8 cellular contexts compared by ENCODE assay signal in the genomic region with DNA sequence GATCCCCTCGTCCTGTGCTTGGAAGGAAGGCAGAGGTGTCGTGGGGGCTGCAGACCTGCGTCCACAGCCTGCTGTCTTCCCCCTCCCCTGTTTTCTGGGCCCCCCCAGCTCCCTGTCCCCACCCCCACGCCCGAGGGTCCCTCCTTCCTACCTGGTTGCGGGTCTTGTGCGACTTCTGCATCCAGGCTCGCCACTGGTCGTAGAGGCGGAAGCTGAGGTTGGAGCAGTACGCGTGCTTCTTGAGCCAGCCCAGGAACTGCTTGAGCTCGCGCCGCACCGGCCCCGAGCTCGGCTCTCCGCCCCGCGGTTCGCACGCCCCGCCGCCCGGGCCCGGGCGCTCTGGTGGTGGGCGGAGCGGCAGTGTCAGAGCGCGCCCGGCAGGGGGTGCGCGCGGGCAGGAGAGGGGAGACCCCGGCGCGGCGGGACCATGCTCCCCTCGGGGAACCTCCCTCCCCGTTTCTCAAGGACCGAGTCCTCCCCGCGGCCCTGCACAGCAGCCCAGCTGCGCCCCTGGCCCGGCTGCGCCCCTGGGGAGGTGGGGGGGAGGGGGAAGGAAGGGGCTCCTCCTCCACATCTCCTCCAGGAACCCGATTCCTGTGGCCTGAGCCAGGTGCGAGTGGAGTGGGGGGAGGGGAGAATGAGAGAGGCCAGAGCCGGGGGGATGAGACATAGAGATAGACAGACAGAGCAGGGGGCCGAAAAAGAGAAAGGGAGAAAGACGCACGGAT. TPM values are rescaled to one million over a fixed set of nuclear protein-coding genes. Genes with fewer than 3 reads are reported as not detected.
A peak's percentile ranks its signal among the peaks of the same experiment; 100 is the strongest.
DNase-seq lines count a peak whose midpoint lies in the region; ATAC-seq and TF ChIP-seq lines count a peak whose summit lies in the region.

No MANE protein-coding gene starts in this region.

- peaks cover 4% of the 10 kb centered on the region for H3K27me3 ChIP-seq in CD8-positive, alpha-beta memory T cell (ENCODE audit: insufficient read depth, low read length, poor library complexity, severe bottlenecking)
- H3K27me3 ChIP-seq in H9 (ENCODE audit: insufficient read depth, low read length): no peaks in the 10 kb centered on the region

- H3K23ac ChIP-seq in H9 (ENCODE audit: insufficient read length, low read depth, low read length): no peak overlapping the region

- peaks cover 20% of the 10 kb centered on the region for H3K23me2 ChIP-seq in H9 (ENCODE audit: insufficient read length, low read depth, low read length, poor library complexity, severe bottlenecking)

- H3K4me1 Mint-ChIP-seq in CD8-positive, alpha-beta memory T cell: peaks cover 24 to 36% (median 29%) of the 10 kb centered on the region in 3 donors
- peaks cover 41 to 50% of the 10 kb centered on the region in 2 experiments for H3K4me1 Mint-ChIP-seq in H9

- peak overlapping the region; percentile 56 to 89 (median 82) for H3K27ac Mint-ChIP-seq in CD8-positive, alpha-beta memory T cell
- H3K27ac Mint-ChIP-seq in H9: peak overlapping the region; percentile 70 to 74 (median 73)

- no peaks in the 10 kb centered on the region for H3K79me1 ChIP-seq in H9 (ENCODE audit: insufficient read depth, low read depth, low read length, poor library complexity, severe bottlenecking)

- peaks cover 6% of the 10 kb centered on the region for H3K36me3 ChIP-seq in CD8-positive, alpha-beta memory T cell (ENCODE audit: insufficient read depth, low read length)

- no peak overlapping the region for H4K8ac ChIP-seq in H9 (replicated peaks; ENCODE audit: insufficient read length, low read depth, low read length)

- TF ChIP-seq CTCF in H9 (conservative IDR thresholded peaks at IDR 0.05): peak; percentile 80

- H4K20me1 ChIP-seq in H9 (ENCODE audit: control insufficient read depth, insufficient read depth, insufficient read length): no peaks in the 10 kb centered on the region

- no peak overlapping the region for H2BK12ac ChIP-seq in H9 (ENCODE audit: insufficient read length, low read depth, low read length)

- peak overlapping the region; percentile 68 to 79 (median 77) for H3K4me3 Mint-ChIP-seq in CD8-positive, alpha-beta memory T cell
- peak overlapping the region; percentile 56 to 82 for H3K4me3 Mint-ChIP-seq in H9

- H2BK15ac ChIP-seq in H9 (ENCODE audit: low read depth, low read length): no peak overlapping the region

- no peak overlapping the region for H2BK5ac ChIP-seq in H9 (ENCODE audit: insufficient read length, low read length)

- peak overlapping the region; percentile 77; the same call in 1 of the 2 replicates for H3K14ac ChIP-seq in H9 (ENCODE audit: insufficient read depth, low read length)

- DNase-seq in CD8-positive, alpha-beta memory T cell: peak; percentile 66 to 81 (median 72)
- DNase-seq in H9: peak; percentile 83
- DNase-seq in NCI-H2171 (lab: John Stamatoyannopoulos, UW): peak; percentile 75
- DNase-seq in activated CD4-positive, alpha-beta T cell treated with anti-CD3 and anti-CD28 coated beads for 24 hours (ENCODE audit: low read depth in 2 of 2): peak; percentile 68
- DNase-seq in cerebellum (ENCODE audit: low spot score): peak; percentile 82
- DNase-seq in left kidney (ENCODE audit: low read depth, low spot score): peak; percentile 95
- peak; percentile 68 for DNase-seq in stimulated activated CD4-positive, alpha-beta T cell treated with anti-CD3 and anti-CD28 coated beads, Interleukin-2, amount 100 ng/mL, for 4 hours (ENCODE audit: low read depth)

- no peaks in the 10 kb centered on the region for H3K79me2 ChIP-seq in H9 (ENCODE audit: insufficient read depth, low read length)

- no peak overlapping the region for H2AFZ ChIP-seq in H9 (ENCODE audit: low read length)

- no peak overlapping the region for H2BK120ac ChIP-seq in H9 (ENCODE audit: low read depth, low read length, poor library complexity, severe bottlenecking)

- peaks cover 28% of the 10 kb centered on the region for H3K4me1 ChIP-seq in CD8-positive, alpha-beta memory T cell (ENCODE audit: insufficient read depth, low read length)
- H3K4me1 ChIP-seq in H9 (ENCODE audit: insufficient read depth, low read length): peaks cover 8% of the 10 kb centered on the region; the same call in 1 of the 2 replicates

- H3K4me2 ChIP-seq in H9 (ENCODE audit: insufficient read depth, insufficient read length, low read length): peak overlapping the region; percentile 77

- no peak overlapping the region for H3T11ph ChIP-seq in H9 (ENCODE audit: low read length)

- H4K5ac ChIP-seq in H9 (ENCODE audit: insufficient read length, low read depth, low read length): no peak overlapping the region

- POLR2A ChIA-PET in CD8-positive, alpha-beta memory T cell (lab: Charles Lee): interaction anchor here (0.5 to 1.6 kb wide), 6 partner anchors 18 to 1120 kb away, joined by 3 to 5 read pairs (median 3); a partner anchor contains a TSS

- H3K27ac ChIP-seq in CD8-positive, alpha-beta memory T cell (ENCODE audit: low read depth, low read length): peak overlapping the region; percentile 38
- no peak overlapping the region for H3K27ac ChIP-seq in H9 (ENCODE audit: insufficient read length, low read depth, low read length)

- peak overlapping the region; percentile 75 for H3K4me3 ChIP-seq in CD8-positive, alpha-beta memory T cell (ENCODE audit: low read length)

- CTCF ChIA-PET in CD8-positive, alpha-beta memory T cell (lab: Charles Lee): interaction anchor here (0.6 to 4.3 kb wide), 24 partner anchors 8 to 396 kb away, joined by 3 to 25 read pairs (median 4); a partner anchor contains a TSS

- peaks cover under 1 to 3% of the 10 kb centered on the region in 2 donors for H3K27me3 Mint-ChIP-seq in CD8-positive, alpha-beta memory T cell
- peaks cover 21% of the 10 kb centered on the region for H3K27me3 Mint-ChIP-seq in H9 (ENCODE audit: low read depth)

- no CpG with 5 or more reads among the region's 54 CpGs for WGBS in H9 (ENCODE audit: extremely low coverage, insufficient read length, low lambda C conversion rate)

- H4K91ac ChIP-seq in H9 (ENCODE audit: insufficient read length, low read depth, low read length): no peak overlapping the region

- H3K18ac ChIP-seq in H9 (ENCODE audit: insufficient read length, low read depth, low read length): peak overlapping the region; percentile 80

- no peaks in the 10 kb centered on the region for H3K9me3 ChIP-seq in CD8-positive, alpha-beta memory T cell (ENCODE audit: low read length)
- no peaks in the 10 kb centered on the region for H3K9me3 ChIP-seq in H9 (ENCODE audit: control insufficient read depth, low read depth, low read length)

- H3K56ac ChIP-seq in H9 (ENCODE audit: insufficient read length, low read depth, low read length): no peak overlapping the region

- H3K9ac ChIP-seq in H9 (ENCODE audit: extremely low read depth, insufficient read length, low read length): peak overlapping the region; percentile 39

- peaks cover 0 to 19% (median 0%) of the 10 kb centered on the region in 3 donors for H3K36me3 Mint-ChIP-seq in CD8-positive, alpha-beta memory T cell
- peaks cover 3 to 16% (median 5%) of the 10 kb centered on the region in 3 experiments; a peak in 5 of 7 replicates for H3K36me3 Mint-ChIP-seq in H9 (ENCODE audit: insufficient read depth in 1 of 3, low read depth in 3 of 3)

- no peaks in the 10 kb centered on the region for H3K9me3 Mint-ChIP-seq in CD8-positive, alpha-beta memory T cell
- H3K9me3 Mint-ChIP-seq in H9: no peaks in the 10 kb centered on the region; a peak in 1 of 5 replicates

- no peak overlapping the region for H3K4ac ChIP-seq in H9 (ENCODE audit: low read depth, low read length)

- no peak for ATAC-seq in HG03097 (IDR thresholded peaks at IDR 0.05; ENCODE audit: low FRiP score, unreplicated experiment)

- no peak overlapping the region for H2AK5ac ChIP-seq in H9 (ENCODE audit: insufficient read length, low read length)

- H2BK20ac ChIP-seq in H9 (ENCODE audit: low read depth, low read length, poor library complexity, severe bottlenecking): no peak overlapping the region

RNA-seq across cellular contexts. Expression of a gene that starts 5.7 kb away (rescaled TPM):
- total RNA-seq in CD8-positive, alpha-beta memory T cell: 100 to 1,000 TPM; 107 to 110 TPM
- 169 TPM for polyA plus RNA-seq in CD8-positive, alpha-beta memory T cell
- total RNA-seq in H9 (2021) (72.3 and 79.0 TPM in 2 replicates), cerebellum (17.1 TPM)

RNA-seq across cellular contexts. Expression of a gene that starts 12.3 kb away (rescaled TPM):
- total RNA-seq in CD8-positive, alpha-beta memory T cell: not detected
- not detected for polyA plus RNA-seq in CD8-positive, alpha-beta memory T cell
- total RNA-seq in H9 (2021): 13.9 and 16.2 TPM in 2 replicates
- 3.0 TPM for total RNA-seq in cerebellum

RNA-seq across cellular contexts. Expression of a gene that starts 18.4 kb away (rescaled TPM):
- not detected for total RNA-seq in CD8-positive, alpha-beta memory T cell
- polyA plus RNA-seq in CD8-positive, alpha-beta memory T cell: not detected
- total RNA-seq in H9 (2021) (11.2 and 12.0 TPM in 2 replicates), cerebellum (28.9 TPM)

RNA-seq across cellular contexts. Expression of a gene that starts 22.6 kb away (rescaled TPM):
- total RNA-seq in CD8-positive, alpha-beta memory T cell: 1,000 to 10,000 TPM; 1,684 to 1,700 TPM
- 1,487 TPM for polyA plus RNA-seq in CD8-positive, alpha-beta memory T cell
- total RNA-seq in H9 (2021) (1,265 and 1,276 TPM in 2 replicates), cerebellum (435 TPM)

RNA-seq across cellular contexts. Expression of a gene that starts 36.6 kb away (rescaled TPM):
- total RNA-seq in CD8-positive, alpha-beta memory T cell: 100 to 1,000 TPM; 127 to 128 TPM
- 84.4 TPM for polyA plus RNA-seq in CD8-positive, alpha-beta memory T cell
- 138 and 143 TPM in 2 replicates for total RNA-seq in H9 (2021)
- 23.6 TPM for total RNA-seq in cerebellum

Comparison
In these comparisons a context has a peak if more than half of its experiments do, and no peak if none do; other contexts are left out.
1. RNA of a gene that starts 18.4 kb away (total RNA-seq): 28.9 TPM in cerebellum (single experiment) and 11.2 to 12.0 TPM in H9; not detected in CD8-positive, alpha-beta memory T cell; every median in the first group is over 10 times any median in the second.
2. Peak in every context shown above with its lines, with median percentiles within 50 percentile points of each other: DNase-seq.